ENCODE assay signal across 35 cellular contexts in genomic region chrX:71657267-71657666, GRCh38. TPM values are rescaled to one million over a fixed set of nuclear protein-coding genes. Genes with fewer than 3 reads are reported as not detected.
"Had no signal": no experiment of that assay in that cellular context is flagged by ENCODE, and none has a peak within 500 bp of the region (broad histone marks: within the 10 kb centered on the region; RNA-seq: fewer than 3 reads in every experiment).

No MANE protein-coding gene starts in this region.

- H3K36me3 ChIP-seq: adrenal gland, brain microvascular endothelial cell, breast epithelium had no signal

- H3K36me3 Mint-ChIP-seq: activated CD4-positive, alpha-beta memory T cell treated with anti-CD3 and anti-CD28 coated beads for 36 hours; activated naive CD4-positive, alpha-beta T cell treated with anti-CD3 and anti-CD28 coated beads, Interleukin-2, amount 50 U/mL, for 72 hours; activated naive CD8-positive, alpha-beta T cell treated with anti-CD3 and anti-CD28 coated beads for 36 hours; T-cell had no signal

- H3K4me3 Mint-ChIP-seq: activated B cell treated with CpG ODN at 0.5 μM for 24 hours; activated CD4-positive, alpha-beta memory T cell treated with anti-CD3 and anti-CD28 coated beads for 36 hours; activated CD4-positive, alpha-beta T cell treated with anti-CD3 and anti-CD28 coated beads, Interleukin-2, amount 10 ng/mL, durations not matched to agents 24 days and 14 days; activated CD8-positive, alpha-beta T cell treated with anti-CD3 and anti-CD28 coated beads for 36 hours; activated naive CD4-positive, alpha-beta T cell treated with anti-CD3 and anti-CD28 coated beads for 36 hours; activated naive CD8-positive, alpha-beta T cell treated with anti-CD3 and anti-CD28 coated beads for 36 hours; activated T-cell treated with anti-CD3 and anti-CD28 coated beads, Interleukin-2, amount 50 U/mL, for 4 hours; activated T-cell treated with anti-CD3 and anti-CD28 coated beads, Interleukin-2, amount 50 U/mL, for 72 hours; activated T-helper 1 cell treated with anti-CD3 and anti-CD28 coated beads, Interleukin-12 subunit alpha, Interleukin-12 subunit beta, Interleukin-2, Interleukin-4 antibody, amounts not matched to agents 30 ng/mL and 10 ng/mL and 1 ng/mL, durations not matched to agents 14 hours and 24 hours and 36 hours; activated T-helper 17 cell treated with anti-CD3 and anti-CD28 coated beads, Interleukin-2, amount 50 U/mL, for 72 hours; T-cell; T-helper 2 cell treated with Interferon-gamma antibody and Interleukin-4, amounts not matched to agents 5 μg/mL and 100 μg/mL, for 36 hours had no signal

- H3K4me3 ChIP-seq: adrenal gland, body of pancreas, breast epithelium had no signal

- H3K27me3 Mint-ChIP-seq: activated B cell treated with CpG ODN at 0.5 μM for 24 hours; activated CD4-positive, alpha-beta memory T cell treated with anti-CD3 and anti-CD28 coated beads for 36 hours; activated T-helper 17 cell treated with anti-CD3 and anti-CD28 coated beads, Interleukin-2, amount 50 U/mL, for 72 hours had no signal

- H3K4me1 ChIP-seq: adrenal gland, body of pancreas, breast epithelium had no signal

- H3K9me3 ChIP-seq: adrenal gland, body of pancreas, breast epithelium had no signal

- H3K27ac Mint-ChIP-seq: activated B cell treated with CpG ODN at 0.5 μM for 24 hours; activated CD4-positive, alpha-beta memory T cell treated with anti-CD3 and anti-CD28 coated beads for 36 hours; activated CD4-positive, alpha-beta T cell treated with anti-CD3 and anti-CD28 coated beads, Interleukin-2, amount 10 ng/mL, durations not matched to agents 24 days and 14 days; activated CD8-positive, alpha-beta T cell treated with anti-CD3 and anti-CD28 coated beads for 36 hours; activated naive CD4-positive, alpha-beta T cell treated with anti-CD3 and anti-CD28 coated beads for 36 hours; activated naive CD4-positive, alpha-beta T cell treated with anti-CD3 and anti-CD28 coated beads, Interleukin-2, amount 50 U/mL, for 72 hours; activated naive CD8-positive, alpha-beta T cell treated with anti-CD3 and anti-CD28 coated beads for 36 hours; activated T-cell treated with anti-CD3 and anti-CD28 coated beads, Interleukin-2, amount 50 U/mL, for 72 hours; activated T-helper 1 cell treated with anti-CD3 and anti-CD28 coated beads, Interleukin-12 subunit alpha, Interleukin-12 subunit beta, Interleukin-2, Interleukin-4 antibody, amounts not matched to agents 30 ng/mL and 10 ng/mL and 1 ng/mL, durations not matched to agents 14 hours and 24 hours and 36 hours; activated T-helper 17 cell treated with anti-CD3 and anti-CD28 coated beads, Interleukin-2, amount 50 U/mL, for 72 hours; T-cell; T-helper 2 cell treated with Interferon-gamma antibody and Interleukin-4, amounts not matched to agents 5 μg/mL and 100 μg/mL, for 36 hours had no signal

- ATAC-seq: activated CD8-positive, alpha-beta T cell treated with anti-CD3 and anti-CD28 coated beads for 36 hours; activated naive CD4-positive, alpha-beta T cell treated with anti-CD3 and anti-CD28 coated beads, Interleukin-2, amount 50 U/mL, for 72 hours; activated T-cell treated with anti-CD3 and anti-CD28 coated beads, Interleukin-2, amount 50 U/mL, for 4 hours; activated T-cell treated with anti-CD3 and anti-CD28 coated beads, Interleukin-2, amount 50 U/mL, for 72 hours; activated T-helper 17 cell treated with anti-CD3 and anti-CD28 coated beads, Interleukin-2, amount 50 U/mL, for 72 hours; body of pancreas; T-cell had no signal

- DNase-seq: activated B cell treated with CpG ODN at 0.5 μM for 24 hours; activated CD4-positive, alpha-beta memory T cell treated with anti-CD3 and anti-CD28 coated beads for 36 hours; activated CD4-positive, alpha-beta T cell treated with anti-CD3 and anti-CD28 coated beads for 4 hours; activated CD4-positive, alpha-beta T cell treated with anti-CD3 and anti-CD28 coated beads, Interleukin-2, amount 10 ng/mL, durations not matched to agents 24 days and 14 days; activated CD4-positive, alpha-beta T cell treated with anti-CD3 and anti-CD28 coated beads, Interleukin-2, amount 50 U/mL, for 1 hour; activated CD4-positive, alpha-beta T cell treated with anti-CD3 and anti-CD28 coated beads, Interleukin-2, amount 50 U/mL, for 4 hours; activated CD4-positive, CD25-positive, alpha-beta regulatory T cell treated with anti-CD3 and anti-CD28 coated beads, Interleukin-2, amount 50 U/mL, for 72 hours; activated CD8-positive, alpha-beta memory T cell treated with anti-CD3 and anti-CD28 coated beads, Interleukin-2, amount 50 U/mL, for 4 hours; activated CD8-positive, alpha-beta T cell treated with anti-CD3 and anti-CD28 coated beads for 36 hours; activated effector memory CD4-positive, alpha-beta T cell treated with anti-CD3 and anti-CD28 coated beads, Interleukin-2, amount 50 U/mL, for 16 hours; activated gamma-delta T cell treated with Interleukin-2 at 50 U/mL for 16 hours; activated naive CD4-positive, alpha-beta T cell; activated naive CD4-positive, alpha-beta T cell treated with anti-CD3 and anti-CD28 coated beads for 36 hours; activated naive CD4-positive, alpha-beta T cell treated with anti-CD3 and anti-CD28 coated beads, Interleukin-2, amount 50 U/mL, for 16 hours; activated naive CD8-positive, alpha-beta T cell treated with anti-CD3 and anti-CD28 coated beads for 36 hours; activated T-cell treated with anti-CD3 and anti-CD28 coated beads for 4 hours; activated T-cell treated with anti-CD3 and anti-CD28 coated beads, Interleukin-2, amount 50 U/mL, for 1 hour; activated T-cell treated with anti-CD3 and anti-CD28 coated beads, Interleukin-2, amount 50 U/mL, for 4 hours; activated T-cell treated with anti-CD3 and anti-CD28 coated beads, Interleukin-2, amount 50 U/mL, for 72 hours; adrenal gland; amniotic stem cell; aorta; body of pancreas; brain microvascular endothelial cell; central memory CD4-positive, alpha-beta T cell; T-cell; T-helper 2 cell; T-helper 9 cell had no signal

- H3K27me3 ChIP-seq: adrenal gland, body of pancreas, brain microvascular endothelial cell had no signal

- H3K27ac ChIP-seq: adrenal gland, body of pancreas, brain microvascular endothelial cell, breast epithelium, VCaP had no signal

RNA-seq across cellular contexts. Expression of gene CXCR3, which starts 39.0 kb away (rescaled TPM):
- total RNA-seq: astrocyte, breast epithelium had no signal
